1 cellular context compared by ENCODE assay signal in genomic region chr12:49059385-49060232, GRCh38.
TF ChIP-seq lines count a peak whose summit lies in the region.

No MANE protein-coding gene starts in this region.

TF ChIP-seq in HepG2, 621 proteins besides CTCF, POLR2A, EP300 and RAD21:
- TF ChIP-seq, protein P1, sequence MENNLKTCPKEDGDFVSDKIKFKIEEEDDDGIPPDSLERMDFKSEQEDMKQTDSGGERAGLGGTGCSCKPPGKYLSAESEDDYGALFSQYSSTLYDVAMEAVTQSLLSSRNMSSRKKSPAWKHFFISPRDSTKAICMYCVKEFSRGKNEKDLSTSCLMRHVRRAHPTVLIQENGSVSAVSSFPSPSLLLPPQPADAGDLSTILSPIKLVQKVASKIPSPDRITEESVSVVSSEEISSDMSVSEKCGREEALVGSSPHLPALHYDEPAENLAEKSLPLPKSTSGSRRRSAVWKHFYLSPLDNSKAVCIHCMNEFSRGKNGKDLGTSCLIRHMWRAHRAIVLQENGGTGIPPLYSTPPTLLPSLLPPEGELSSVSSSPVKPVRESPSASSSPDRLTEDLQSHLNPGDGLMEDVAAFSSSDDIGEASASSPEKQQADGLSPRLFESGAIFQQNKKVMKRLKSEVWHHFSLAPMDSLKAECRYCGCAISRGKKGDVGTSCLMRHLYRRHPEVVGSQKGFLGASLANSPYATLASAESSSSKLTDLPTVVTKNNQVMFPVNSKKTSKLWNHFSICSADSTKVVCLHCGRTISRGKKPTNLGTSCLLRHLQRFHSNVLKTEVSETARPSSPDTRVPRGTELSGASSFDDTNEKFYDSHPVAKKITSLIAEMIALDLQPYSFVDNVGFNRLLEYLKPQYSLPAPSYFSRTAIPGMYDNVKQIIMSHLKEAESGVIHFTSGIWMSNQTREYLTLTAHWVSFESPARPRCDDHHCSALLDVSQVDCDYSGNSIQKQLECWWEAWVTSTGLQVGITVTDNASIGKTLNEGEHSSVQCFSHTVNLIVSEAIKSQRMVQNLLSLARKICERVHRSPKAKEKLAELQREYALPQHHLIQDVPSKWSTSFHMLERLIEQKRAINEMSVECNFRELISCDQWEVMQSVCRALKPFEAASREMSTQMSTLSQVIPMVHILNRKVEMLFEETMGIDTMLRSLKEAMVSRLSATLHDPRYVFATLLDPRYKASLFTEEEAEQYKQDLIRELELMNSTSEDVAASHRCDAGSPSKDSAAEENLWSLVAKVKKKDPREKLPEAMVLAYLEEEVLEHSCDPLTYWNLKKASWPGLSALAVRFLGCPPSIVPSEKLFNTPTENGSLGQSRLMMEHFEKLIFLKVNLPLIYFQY (CRISPR knock-in tag; IDR thresholded peaks at IDR 0.05; ENCODE audit: borderline replicate concordance): 0 out of 2 replicates have a peak, but pooled peaks have one; percentile 37
- no peak for TF ChIP-seq REL (CRISPR knock-in tag; conservative IDR thresholded peaks at IDR 0.05)
- 0 out of 2 replicates have a peak, but pooled peaks have one; percentile 14 for TF ChIP-seq KDM5B (CRISPR knock-in tag; IDR thresholded peaks at IDR 0.05; ENCODE audit: borderline replicate concordance)
- TF ChIP-seq SALL2 (CRISPR knock-in tag; IDR thresholded peaks at IDR 0.05): 0 out of 2 replicates have a peak, but pooled peaks have one; percentile 32
- no peak for TF ChIP-seq WIZ (CRISPR knock-in tag; IDR thresholded peaks at IDR 0.05)
- no peak for TF ChIP-seq YY1 (IDR thresholded peaks at IDR 0.05; ENCODE audit: insufficient read depth, insufficient replicate concordance, low read depth, low read length)
- TF ChIP-seq TFDP2 (CRISPR knock-in tag; IDR thresholded peaks at IDR 0.05): no peak
- TF ChIP-seq, protein P2, sequence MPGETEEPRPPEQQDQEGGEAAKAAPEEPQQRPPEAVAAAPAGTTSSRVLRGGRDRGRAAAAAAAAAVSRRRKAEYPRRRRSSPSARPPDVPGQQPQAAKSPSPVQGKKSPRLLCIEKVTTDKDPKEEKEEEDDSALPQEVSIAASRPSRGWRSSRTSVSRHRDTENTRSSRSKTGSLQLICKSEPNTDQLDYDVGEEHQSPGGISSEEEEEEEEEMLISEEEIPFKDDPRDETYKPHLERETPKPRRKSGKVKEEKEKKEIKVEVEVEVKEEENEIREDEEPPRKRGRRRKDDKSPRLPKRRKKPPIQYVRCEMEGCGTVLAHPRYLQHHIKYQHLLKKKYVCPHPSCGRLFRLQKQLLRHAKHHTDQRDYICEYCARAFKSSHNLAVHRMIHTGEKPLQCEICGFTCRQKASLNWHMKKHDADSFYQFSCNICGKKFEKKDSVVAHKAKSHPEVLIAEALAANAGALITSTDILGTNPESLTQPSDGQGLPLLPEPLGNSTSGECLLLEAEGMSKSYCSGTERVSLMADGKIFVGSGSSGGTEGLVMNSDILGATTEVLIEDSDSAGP (CRISPR knock-in tag; IDR thresholded peaks at IDR 0.05; ENCODE audit: borderline replicate concordance): 0 out of 2 replicates have a peak, but pooled peaks have one; percentile 17
- TF ChIP-seq NR2F6 (IDR thresholded peaks at IDR 0.05): no peak
- no peak for TF ChIP-seq NR2F6 (CRISPR knock-in tag; IDR thresholded peaks at IDR 0.05)
- no peak for TF ChIP-seq MXD3 (CRISPR knock-in tag; IDR thresholded peaks at IDR 0.05)
- 0 out of 2 replicates have a peak, but pooled peaks have one; percentile 28 for TF ChIP-seq HES4 (CRISPR knock-in tag; IDR thresholded peaks at IDR 0.05; ENCODE audit: borderline replicate concordance)
- no peak for TF ChIP-seq ZNF431 (CRISPR knock-in tag; IDR thresholded peaks at IDR 0.05; ENCODE audit: borderline replicate concordance, low read depth)
- no peak for TF ChIP-seq ZNF850 (CRISPR knock-in tag; conservative IDR thresholded peaks at IDR 0.05)
- 0 out of 2 replicates have a peak, but pooled peaks have one; percentile 7 for TF ChIP-seq TEF (CRISPR knock-in tag; IDR thresholded peaks at IDR 0.05)
- TF ChIP-seq ZNF451 (CRISPR knock-in tag; IDR thresholded peaks at IDR 0.05): no peak
- no peak for TF ChIP-seq FOXO4 (CRISPR knock-in tag; conservative IDR thresholded peaks at IDR 0.05)
- no peak for TF ChIP-seq ZNF792 (CRISPR knock-in tag; IDR thresholded peaks at IDR 0.05)
- peak; percentile 41; the same call in 1 of the 2 replicates for TF ChIP-seq SIN3A (IDR thresholded peaks at IDR 0.05; ENCODE audit: borderline replicate concordance, low read depth, low read length)
- TF ChIP-seq, protein P3, sequence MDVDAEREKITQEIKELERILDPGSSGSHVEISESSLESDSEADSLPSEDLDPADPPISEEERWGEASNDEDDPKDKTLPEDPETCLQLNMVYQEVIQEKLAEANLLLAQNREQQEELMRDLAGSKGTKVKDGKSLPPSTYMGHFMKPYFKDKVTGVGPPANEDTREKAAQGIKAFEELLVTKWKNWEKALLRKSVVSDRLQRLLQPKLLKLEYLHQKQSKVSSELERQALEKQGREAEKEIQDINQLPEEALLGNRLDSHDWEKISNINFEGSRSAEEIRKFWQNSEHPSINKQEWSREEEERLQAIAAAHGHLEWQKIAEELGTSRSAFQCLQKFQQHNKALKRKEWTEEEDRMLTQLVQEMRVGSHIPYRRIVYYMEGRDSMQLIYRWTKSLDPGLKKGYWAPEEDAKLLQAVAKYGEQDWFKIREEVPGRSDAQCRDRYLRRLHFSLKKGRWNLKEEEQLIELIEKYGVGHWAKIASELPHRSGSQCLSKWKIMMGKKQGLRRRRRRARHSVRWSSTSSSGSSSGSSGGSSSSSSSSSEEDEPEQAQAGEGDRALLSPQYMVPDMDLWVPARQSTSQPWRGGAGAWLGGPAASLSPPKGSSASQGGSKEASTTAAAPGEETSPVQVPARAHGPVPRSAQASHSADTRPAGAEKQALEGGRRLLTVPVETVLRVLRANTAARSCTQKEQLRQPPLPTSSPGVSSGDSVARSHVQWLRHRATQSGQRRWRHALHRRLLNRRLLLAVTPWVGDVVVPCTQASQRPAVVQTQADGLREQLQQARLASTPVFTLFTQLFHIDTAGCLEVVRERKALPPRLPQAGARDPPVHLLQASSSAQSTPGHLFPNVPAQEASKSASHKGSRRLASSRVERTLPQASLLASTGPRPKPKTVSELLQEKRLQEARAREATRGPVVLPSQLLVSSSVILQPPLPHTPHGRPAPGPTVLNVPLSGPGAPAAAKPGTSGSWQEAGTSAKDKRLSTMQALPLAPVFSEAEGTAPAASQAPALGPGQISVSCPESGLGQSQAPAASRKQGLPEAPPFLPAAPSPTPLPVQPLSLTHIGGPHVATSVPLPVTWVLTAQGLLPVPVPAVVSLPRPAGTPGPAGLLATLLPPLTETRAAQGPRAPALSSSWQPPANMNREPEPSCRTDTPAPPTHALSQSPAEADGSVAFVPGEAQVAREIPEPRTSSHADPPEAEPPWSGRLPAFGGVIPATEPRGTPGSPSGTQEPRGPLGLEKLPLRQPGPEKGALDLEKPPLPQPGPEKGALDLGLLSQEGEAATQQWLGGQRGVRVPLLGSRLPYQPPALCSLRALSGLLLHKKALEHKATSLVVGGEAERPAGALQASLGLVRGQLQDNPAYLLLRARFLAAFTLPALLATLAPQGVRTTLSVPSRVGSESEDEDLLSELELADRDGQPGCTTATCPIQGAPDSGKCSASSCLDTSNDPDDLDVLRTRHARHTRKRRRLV (CRISPR knock-in tag; IDR thresholded peaks at IDR 0.05): 0 out of 2 replicates have a peak, but pooled peaks have one; percentile 28
- TF ChIP-seq ELF4 (CRISPR knock-in tag; IDR thresholded peaks at IDR 0.05; ENCODE audit: borderline replicate concordance): 0 out of 2 replicates have a peak, but pooled peaks have one; percentile 3
- no peak; the same call in 1 of the 2 replicates for TF ChIP-seq ZNF709 (CRISPR knock-in tag; IDR thresholded peaks at IDR 0.05)
- 0 out of 2 replicates have a peak, but pooled peaks have one; percentile 26 for TF ChIP-seq ZBTB14 (CRISPR knock-in tag; IDR thresholded peaks at IDR 0.05)
- TF ChIP-seq PRPF4 (IDR thresholded peaks at IDR 0.05; ENCODE audit: low read depth, low read length, poor library complexity, severe bottlenecking): no peak
- TF ChIP-seq AGO2 (optimal IDR thresholded peaks at IDR 0.05; ENCODE audit: low read depth, low read length): peak; percentile 7
- TF ChIP-seq SMAD1 (CRISPR knock-in tag; IDR thresholded peaks at IDR 0.05; ENCODE audit: borderline replicate concordance, low read depth): no peak
- 0 out of 2 replicates have a peak, but pooled peaks have one; percentile 28 for TF ChIP-seq ZNF501 (CRISPR knock-in tag; IDR thresholded peaks at IDR 0.05)
- no peak for TF ChIP-seq NKX3-1 (CRISPR knock-in tag; IDR thresholded peaks at IDR 0.05)
- TF ChIP-seq SP140L (CRISPR knock-in tag; IDR thresholded peaks at IDR 0.05; ENCODE audit: borderline replicate concordance): no peak
- no peak for TF ChIP-seq ZNF740 (CRISPR knock-in tag; IDR thresholded peaks at IDR 0.05)
- TF ChIP-seq ZNF672 (CRISPR knock-in tag; IDR thresholded peaks at IDR 0.05): no peak
- TF ChIP-seq ZNF605 (CRISPR knock-in tag; IDR thresholded peaks at IDR 0.05): 0 out of 2 replicates have a peak, but pooled peaks have one; percentile 31
- no peak for TF ChIP-seq ZNF879 (CRISPR knock-in tag; IDR thresholded peaks at IDR 0.05)
- peak; percentile 14 for TF ChIP-seq AGO1 (IDR thresholded peaks at IDR 0.05; ENCODE audit: low read depth, low read length, poor library complexity, severe bottlenecking)
- no peak for TF ChIP-seq HNRNPUL1 (IDR thresholded peaks at IDR 0.05; ENCODE audit: low read depth, low read length)
- TF ChIP-seq ZBTB20 (CRISPR knock-in tag; IDR thresholded peaks at IDR 0.05; ENCODE audit: borderline replicate concordance, low read depth): no peak
- TF ChIP-seq MED13 (CRISPR knock-in tag; IDR thresholded peaks at IDR 0.05): peak; percentile 72; the same call in 1 of the 2 replicates
- no peak for TF ChIP-seq TMF1 (CRISPR knock-in tag; IDR thresholded peaks at IDR 0.05; ENCODE audit: low read depth)
- TF ChIP-seq ZNF446 (CRISPR knock-in tag; IDR thresholded peaks at IDR 0.05): 0 out of 2 replicates have a peak, but pooled peaks have one; percentile 40
- peak; percentile 30; the same call in 1 of the 2 replicates for TF ChIP-seq KDM2A (CRISPR knock-in tag; IDR thresholded peaks at IDR 0.05; ENCODE audit: borderline replicate concordance, low read depth)
- peak; percentile 79 for TF ChIP-seq ZNF777 (CRISPR knock-in tag; IDR thresholded peaks at IDR 0.05)
- TF ChIP-seq, protein P4, sequence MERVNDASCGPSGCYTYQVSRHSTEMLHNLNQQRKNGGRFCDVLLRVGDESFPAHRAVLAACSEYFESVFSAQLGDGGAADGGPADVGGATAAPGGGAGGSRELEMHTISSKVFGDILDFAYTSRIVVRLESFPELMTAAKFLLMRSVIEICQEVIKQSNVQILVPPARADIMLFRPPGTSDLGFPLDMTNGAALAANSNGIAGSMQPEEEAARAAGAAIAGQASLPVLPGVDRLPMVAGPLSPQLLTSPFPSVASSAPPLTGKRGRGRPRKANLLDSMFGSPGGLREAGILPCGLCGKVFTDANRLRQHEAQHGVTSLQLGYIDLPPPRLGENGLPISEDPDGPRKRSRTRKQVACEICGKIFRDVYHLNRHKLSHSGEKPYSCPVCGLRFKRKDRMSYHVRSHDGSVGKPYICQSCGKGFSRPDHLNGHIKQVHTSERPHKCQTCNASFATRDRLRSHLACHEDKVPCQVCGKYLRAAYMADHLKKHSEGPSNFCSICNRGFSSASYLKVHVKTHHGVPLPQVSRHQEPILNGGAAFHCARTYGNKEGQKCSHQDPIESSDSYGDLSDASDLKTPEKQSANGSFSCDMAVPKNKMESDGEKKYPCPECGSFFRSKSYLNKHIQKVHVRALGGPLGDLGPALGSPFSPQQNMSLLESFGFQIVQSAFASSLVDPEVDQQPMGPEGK (CRISPR knock-in tag; IDR thresholded peaks at IDR 0.05): peak; percentile 76
- TF ChIP-seq NFE2L1 (CRISPR knock-in tag; IDR thresholded peaks at IDR 0.05; ENCODE audit: borderline replicate concordance): no peak
- no peak for TF ChIP-seq THAP11 (CRISPR knock-in tag; IDR thresholded peaks at IDR 0.05)
TF ChIP-seq in HepG2: peak in this region for 19.
